ENCODE assay signal across 8 cellular contexts in genomic region chr1:35718492-35719336, GRCh38. TPM values are rescaled to one million over a fixed set of nuclear protein-coding genes. Genes with fewer than 3 reads are reported as not detected.
DNase-seq lines count a peak whose midpoint lies in the region; ATAC-seq and TF ChIP-seq lines count a peak whose summit lies in the region.

Gene C1orf216 (minus strand): TSS chr1:35718884. CDS start chr1:35716321, 2,563 bp downstream.

- peaks cover 31 to 42% (median 32%) of the 10 kb centered on the region in 3 donors for H3K4me1 Mint-ChIP-seq in T-cell

- H3K36me3 Mint-ChIP-seq in T-cell = peaks cover 5% of the 10 kb centered on the region

- peak; percentile 80 to 82 for DNase-seq in AML-193 (lab: John Stamatoyannopoulos, UW)
- peak in 68 of 76 experiments; percentile 16 to 82 (median 53) for DNase-seq in HUDEP-2 (lab: John Stamatoyannopoulos, UW; ENCODE audit: unreplicated experiment in 76 of 76)
- DNase-seq in T-cell = peak; percentile 15 to 70 (median 54)
- peak; percentile 54 for DNase-seq in activated naive CD8-positive, alpha-beta T cell treated with anti-CD3 and anti-CD28 coated beads, Interleukin-2, amount 50 U/mL, for 16 hours (ENCODE audit: low read depth, low spot score)
- DNase-seq in Right ventricle myocardium superior = peak; percentile 80
- peak; percentile 48 for DNase-seq in pons (ENCODE audit: low spot score)
- DNase-seq in tibial nerve (ENCODE audit: low spot score in 2 of 2) = peak; percentile 23 to 27

- H3K27ac ChIP-seq in tibial nerve = peak within 1 kb of the TSS; percentile 78 to 91 (median 90)

- peak within 1 kb of the TSS; percentile 66 to 75 (median 71) for H3K4me3 ChIP-seq in tibial nerve

- H3K36me3 ChIP-seq in tibial nerve = peaks cover 0 to 24% (median 0%) of the 10 kb centered on the region in 3 donors

- CTCF ChIA-PET in T-cell (lab: Charles Lee) = interaction anchor here in 1 of 2 donors (1.0 kb wide), 1 partner anchor 9 kb away, joined by 3 read pairs; no protein-coding TSS in a partner anchor

- H3K27me3 ChIP-seq in tibial nerve = no peaks in the 10 kb centered on the region

- 0 to 1% methylated on average over 32 to 52 of the region's 76 CpGs for whole genome bisulfite sequencing in tibial nerve, 2 donors

- peak in 1 of 5 experiments; percentile 20 for TF ChIP-seq CTCF in tibial nerve (IDR thresholded peaks at IDR 0.05)

- H3K4me1 ChIP-seq in tibial nerve = peaks cover 0 to 34% (median 12%) of the 10 kb centered on the region in 4 donors

- POLR2A ChIA-PET in T-cell (lab: Charles Lee) = no interaction called here

- ATAC-seq in T-cell (replicated peaks in 1 of 4) = peak; percentile 82 to 84 (median 83)
- ATAC-seq in Right ventricle myocardium superior (ENCODE audit: poor library complexity) = peak; percentile 97

- H3K9me3 ChIP-seq in tibial nerve = no peaks in the 10 kb centered on the region

- TF ChIP-seq POLR2A in GM19099 (IDR thresholded peaks at IDR 0.05; ENCODE audit: extremely low read depth, insufficient read length, low read depth) (peak; percentile 72), tibial nerve (IDR thresholded peaks at IDR 0.05) (peak in 1 of 2 donors; percentile 66)

- peak within 1 kb of the TSS; percentile 88 to 97 (median 91) for H3K4me3 Mint-ChIP-seq in T-cell

- no peaks in the 10 kb centered on the region for H3K9me3 Mint-ChIP-seq in T-cell

- no peaks in the 10 kb centered on the region for H3K27me3 Mint-ChIP-seq in T-cell

- TF ChIP-seq EP300 in tibial nerve (IDR thresholded peaks at IDR 0.05) = peak in 1 of 2 donors; percentile 55

- H3K27ac Mint-ChIP-seq in T-cell = peak within 1 kb of the TSS; percentile 86 to 89

- intact Hi-C loops in Right ventricle myocardium superior (cut with DNase I) = no loop called here

RNA-seq across cellular contexts. Expression of gene C1orf216, which starts in this region (rescaled TPM):
- total RNA-seq in T-cell (10 to 100 TPM in 1 of 5 donors, 1 to 10 TPM in 4; 4.1 to 10.7 (median 7.3) TPM), Right ventricle myocardium superior (10.4 TPM), tibial nerve (10 to 100 TPM; 23.4 to 28.3 (median 26.8) TPM)

Comparison
In these comparisons a context has a peak if more than half of its experiments do, and no peak if none do; other contexts are left out.
1. Peak in every context shown above with its lines: DNase-seq, ATAC-seq, H3K4me3 ChIP-seq and H3K27ac ChIP-seq.
2. DNase-seq: peak in every context shown above with its lines; median percentile 81 in AML-193; 80 in Right ventricle myocardium superior; 54 in T-cell; 54 in activated naive CD8-positive, alpha-beta T cell treated with anti-CD3 and anti-CD28 coated beads, Interleukin-2, amount 50 U/mL, for 16 hours; 53 in HUDEP-2; 48 in pons; 25 in tibial nerve.